Comparison of ENCODE assay signal across 31 cellular contexts in genomic region chr1:157971723-157972122, GRCh38.
"Had no signal": no experiment of that assay in that cellular context is flagged by ENCODE, and none has a peak within 500 bp of the region (broad histone marks: within the 10 kb centered on the region; RNA-seq: fewer than 3 reads in every experiment).

No MANE protein-coding gene starts in this region.

- H3K4me3 ChIP-seq: body of pancreas, esophagus squamous epithelium, gastroesophageal sphincter, heart right ventricle, hepatocyte had no signal

- H3K36me3 ChIP-seq: esophagus squamous epithelium, gastroesophageal sphincter, heart right ventricle had no signal

- H3K79me2 ChIP-seq: hepatocyte had no signal

- H2AFZ ChIP-seq: hepatocyte had no signal

- FAIRE-seq: colon, endometrium, endothelial cell of umbilical vein had no signal

- H3K36me3 Mint-ChIP-seq: activated naive CD8-positive, alpha-beta T cell had no signal

- H3K27me3 ChIP-seq: body of pancreas, gastroesophageal sphincter, heart right ventricle, hepatocyte had no signal

- H3K27ac Mint-ChIP-seq: activated CD4-positive, alpha-beta T cell treated with anti-CD3 and anti-CD28 coated beads for 36 hours; activated CD8-positive, alpha-beta T cell treated with anti-CD3 and anti-CD28 coated beads for 36 hours; activated naive CD8-positive, alpha-beta T cell; activated T-helper 17 cell treated with anti-CD3 and anti-CD28 coated beads, Interleukin-2, amount 50 U/mL, for 72 hours had no signal

- H3K4me2 ChIP-seq: hepatocyte had no signal

- ATAC-seq: activated CD4-positive, alpha-beta T cell treated with anti-CD3 and anti-CD28 coated beads for 36 hours; activated CD8-positive, alpha-beta T cell treated with anti-CD3 and anti-CD28 coated beads for 36 hours; activated T-cell treated with anti-CD3 and anti-CD28 coated beads, Interleukin-2, amount 50 U/mL, for 4 hours; activated T-helper 17 cell treated with anti-CD3 and anti-CD28 coated beads, Interleukin-2, amount 50 U/mL, for 72 hours; body of pancreas; gastroesophageal sphincter; heart right ventricle had no signal

- H3K27ac ChIP-seq: body of pancreas, epithelial cell of prostate, esophagus squamous epithelium, gastroesophageal sphincter, heart right ventricle had no signal

- H3K9me3 Mint-ChIP-seq: activated CD8-positive, alpha-beta T cell treated with anti-CD3 and anti-CD28 coated beads for 36 hours; activated T-cell treated with anti-CD3 and anti-CD28 coated beads, Interleukin-2, amount 50 U/mL, for 4 hours; activated T-helper 17 cell treated with anti-CD3 and anti-CD28 coated beads, Interleukin-2, amount 50 U/mL, for 72 hours had no signal

- H3K4me3 Mint-ChIP-seq: activated CD4-positive, alpha-beta T cell treated with anti-CD3 and anti-CD28 coated beads for 36 hours; activated CD8-positive, alpha-beta T cell treated with anti-CD3 and anti-CD28 coated beads for 36 hours; activated naive CD8-positive, alpha-beta T cell; activated T-cell treated with anti-CD3 and anti-CD28 coated beads, Interleukin-2, amount 50 U/mL, for 4 hours; activated T-helper 17 cell treated with anti-CD3 and anti-CD28 coated beads, Interleukin-2, amount 50 U/mL, for 72 hours had no signal

- DNase-seq: activated CD4-positive, alpha-beta T cell treated with anti-CD3 and anti-CD28 coated beads for 36 hours; activated CD4-positive, alpha-beta T cell treated with anti-CD3 and anti-CD28 coated beads, Interleukin-2, amount 50 U/mL, for 1 hour; activated CD4-positive, alpha-beta T cell treated with anti-CD3 and anti-CD28 coated beads, Interleukin-2, amount 50 U/mL, for 48 hours; activated CD4-positive, CD25-positive, alpha-beta regulatory T cell; activated CD4-positive, CD25-positive, alpha-beta regulatory T cell treated with anti-CD3 and anti-CD28 coated beads, Interleukin-2, amount 50 U/mL, for 72 hours; activated CD8-positive, alpha-beta memory T cell treated with anti-CD3 and anti-CD28 coated beads for 24 hours; activated CD8-positive, alpha-beta T cell treated with anti-CD3 and anti-CD28 coated beads for 36 hours; activated effector memory CD4-positive, alpha-beta T cell treated with Interleukin-2 at 50 U/mL for 16 hours; activated gamma-delta T cell treated with Interleukin-2 at 50 U/mL for 16 hours; activated naive CD4-positive, alpha-beta T cell treated with anti-CD3 and anti-CD28 coated beads, Interleukin-2, amount 50 U/mL, for 16 hours; activated naive CD4-positive, alpha-beta T cell treated with Interleukin-2 at 50 U/mL for 16 hours; activated T-cell treated with anti-CD3 and anti-CD28 coated beads, Interleukin-2, amount 50 U/mL, for 4 hours; amniotic stem cell; anterior cingulate cortex; body of pancreas; caudate nucleus; cortex of kidney; dermis blood vessel endothelial cell; effector CD4-positive, alpha-beta T cell; esophagus squamous epithelium; foreskin melanocyte; heart right ventricle; T-helper 2 cell had no signal

- H3K4me1 Mint-ChIP-seq: activated CD4-positive, alpha-beta T cell treated with anti-CD3 and anti-CD28 coated beads for 36 hours; activated T-helper 17 cell treated with anti-CD3 and anti-CD28 coated beads, Interleukin-2, amount 50 U/mL, for 72 hours had no signal

- H3K9me3 ChIP-seq: body of pancreas had no signal
